20 cellular contexts compared by ENCODE assay signal in the genomic region with DNA sequence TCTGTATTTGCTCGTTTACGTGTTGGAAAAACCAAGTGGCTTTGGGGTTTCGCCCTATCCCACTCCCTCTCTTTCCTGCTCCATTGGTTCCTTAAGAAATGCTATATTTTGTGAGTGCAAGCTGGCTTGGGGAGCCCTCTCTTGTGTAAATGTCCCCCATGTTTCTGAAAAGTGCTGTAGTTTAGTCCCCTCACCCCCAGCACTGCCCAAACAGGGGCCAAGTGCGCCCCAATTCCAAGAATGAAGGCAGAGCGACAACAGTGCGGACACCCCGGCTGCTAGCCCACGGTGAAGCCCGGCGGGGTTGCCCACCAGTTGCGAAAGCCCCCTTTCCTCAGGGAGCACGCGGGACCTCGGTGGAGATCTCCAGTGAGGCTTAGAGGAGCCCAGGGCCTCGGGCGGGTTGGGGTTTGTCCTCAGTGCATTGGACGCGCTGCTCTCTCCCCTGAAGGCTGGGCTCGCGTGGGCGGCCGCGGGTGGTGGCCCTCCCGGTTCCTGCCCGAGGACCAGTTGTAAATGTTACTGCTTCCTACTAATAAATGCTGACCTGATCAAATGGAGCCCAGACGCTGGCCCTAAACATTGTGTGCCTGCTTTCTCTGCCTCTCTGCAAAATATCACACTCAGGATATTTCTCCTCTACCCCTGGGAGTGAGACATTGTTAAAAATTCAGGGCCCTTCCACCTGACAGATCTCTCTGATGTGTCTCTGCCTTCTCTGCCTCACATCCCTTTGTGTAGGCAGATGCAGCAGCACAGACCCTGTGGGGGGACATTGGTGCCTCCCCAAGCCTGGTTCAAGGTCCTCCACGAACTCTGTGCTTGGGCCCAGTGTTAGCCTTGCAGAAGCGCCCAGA. TPM values are rescaled to one million over a fixed set of nuclear protein-coding genes. Genes with fewer than 3 reads are reported as not detected.
DNase-seq lines count a peak whose midpoint lies in the region; ATAC-seq, FAIRE-seq and TF ChIP-seq lines count a peak whose summit lies in the region.
"Had no signal": no experiment of that assay in that cellular context is flagged by ENCODE, and none has a peak within 500 bp of the region (broad histone marks: within the 10 kb centered on the region; RNA-seq: fewer than 3 reads in every experiment).

No MANE protein-coding gene starts in this region.

- peak overlapping the region; percentile 55 for H3K4me3 Mint-ChIP-seq in activated naive CD4-positive, alpha-beta T cell treated with anti-CD3 and anti-CD28 coated beads, Interleukin-2, amount 50 U/mL, for 24 hours
- H3K4me3 Mint-ChIP-seq in natural killer cell (peak overlapping the region; percentile 45), type B pancreatic cell (peak overlapping the region; percentile 62)
- H3K4me3 Mint-ChIP-seq: natural killer cell treated with Interleukin-12 subunit alpha and Interleukin-12 subunit beta and Interleukin-15 and Interleukin-18, amount 100 ng/mL, for 72 hours; stimulated activated naive CD8-positive, alpha-beta T cell treated with anti-CD3 and anti-CD28 coated beads, Interleukin-15, Interleukin-2, amounts not matched to agents 100 ng/mL and 50 ng/mL, for 24 hours had no signal

- H3K27me3 ChIP-seq in K562 (ENCODE audit: control insufficient read depth in 2 of 2, insufficient read depth in 2 of 2, low read length in 2 of 2), result peaks cover 78 to 81% of the 10 kb centered on the region in 2 experiments

- in situ Hi-C loops in K562 (cut with MboI), result loop anchor here (5.0 to 25.0 kb wide), 4 partner anchors 513 to 1638 kb away; no protein-coding TSS in a partner anchor

- no peaks in the 10 kb centered on the region for H3K36me3 Mint-ChIP-seq in activated naive CD4-positive, alpha-beta T cell treated with anti-CD3 and anti-CD28 coated beads, Interleukin-2, amount 50 U/mL, for 24 hours
- H3K36me3 Mint-ChIP-seq in natural killer cell, result peaks cover 7% of the 10 kb centered on the region
- peaks cover 3% of the 10 kb centered on the region for H3K36me3 Mint-ChIP-seq in type B pancreatic cell

- peaks cover 66% of the 10 kb centered on the region for H3K27me3 Mint-ChIP-seq in activated naive CD4-positive, alpha-beta T cell treated with anti-CD3 and anti-CD28 coated beads, Interleukin-2, amount 50 U/mL, for 24 hours
- peaks cover 75 to 76% of the 10 kb centered on the region in 2 donors for H3K27me3 Mint-ChIP-seq in natural killer cell (ENCODE audit: low read depth in 2 of 2)
- peaks cover 92% of the 10 kb centered on the region for H3K27me3 Mint-ChIP-seq in type B pancreatic cell

- no TSS peak for BruUV-seq in K562 (replicated peaks; lab: Mats Ljungman, UMichigan)

- TF ChIP-seq EP300 in K562 (IDR thresholded peaks at IDR 0.05; ENCODE audit: low read length), result no peak

- no peaks in the 10 kb centered on the region for H3K9me1 ChIP-seq in K562 (ENCODE audit: control insufficient read depth, insufficient read depth, low read length)

- TF ChIP-seq POLR2A in K562 (conservative IDR thresholded peaks at IDR 0.05), result no peak

- no peaks in the 10 kb centered on the region for H3K9me3 ChIP-seq in K562 (replicated peaks; ENCODE audit: control insufficient read depth, insufficient read depth, low read depth, low read length)
- H3K9me3 ChIP-seq: colonic mucosa had no signal

- FAIRE-seq in K562 (lab: Jason Lieb, UNC), result no peak

- TF ChIP-seq RAD21 in K562 (CRISPR knock-in tag; conservative IDR thresholded peaks at IDR 0.05 in 1 of 2, IDR thresholded peaks at IDR 0.05 in 1 of 2), result no peak

- no peak overlapping the region for H3K4me3 ChIP-seq in K562
- H3K4me3 ChIP-seq: colonic mucosa had no signal

- peaks cover 0 to 28% of the 10 kb centered on the region in 2 experiments; a peak in 2 of 5 replicates for H3K4me1 ChIP-seq in K562 (replicated peaks in 1 of 2; ENCODE audit: control insufficient read depth in 2 of 2, insufficient read depth in 2 of 2, low read length in 2 of 2)
- H3K4me1 ChIP-seq: colonic mucosa had no signal

- H2AFZ ChIP-seq in K562 (ENCODE audit: low read depth, low read length), result no peak overlapping the region

- 0 out of 2 replicates have a peak, but pooled peaks cover 6% of the 10 kb centered on the region for H4K20me1 ChIP-seq in K562 (replicated peaks; ENCODE audit: control insufficient read depth, insufficient read depth, low read length)

- H3K79me2 ChIP-seq in K562 (ENCODE audit: control insufficient read depth, insufficient read depth, low read length), result no peaks in the 10 kb centered on the region

- no peak for TF ChIP-seq CTCF in K562 (IDR thresholded peaks at IDR 0.05 in 2 of 3, conservative IDR thresholded peaks at IDR 0.05 in 1 of 3; ENCODE audit: insufficient read depth in 2 of 3, low read depth in 1 of 3, low read length in 3 of 3)
- no peak for TF ChIP-seq CTCF in natural killer cell (IDR thresholded peaks at IDR 0.05)
- no peak for TF ChIP-seq CTCF in type B pancreatic cell (conservative IDR thresholded peaks at IDR 0.05)

- H3K9ac ChIP-seq in K562 (ENCODE audit: insufficient read depth in 1 of 2, low read depth in 2 of 2, low read length in 2 of 2), result no peak overlapping the region

- POLR2A ChIA-PET in K562 (lab: Yijun Ruan, JAX), result interaction anchor here (0.6 kb wide), 1 partner anchor 1471 kb away, joined by 3 read pairs; no protein-coding TSS in a partner anchor

- H3K4me1 Mint-ChIP-seq in activated naive CD4-positive, alpha-beta T cell treated with anti-CD3 and anti-CD28 coated beads, Interleukin-2, amount 50 U/mL, for 24 hours, result peaks cover 20% of the 10 kb centered on the region
- H3K4me1 Mint-ChIP-seq in natural killer cell, result peaks cover 8 to 13% of the 10 kb centered on the region in 2 donors
- H3K4me1 Mint-ChIP-seq in type B pancreatic cell (ENCODE audit: unreplicated experiment), result peaks cover 18% of the 10 kb centered on the region

- no peak for ATAC-seq in K562
- no peak for ATAC-seq in natural killer cell
- ATAC-seq in Right ventricle myocardium superior (ENCODE audit: poor library complexity), result no peak

- intact Hi-C loops in K562 (cut with micrococcal nuclease), result loop anchor here (5.0 kb wide), 2 partner anchors 428 to 688 kb away; no protein-coding TSS in a partner anchor
- intact Hi-C loops in natural killer cell (cut with micrococcal nuclease), result loop anchor here (5.0 kb wide), 4 partner anchors 37 to 1038 kb away; no protein-coding TSS in a partner anchor
- intact Hi-C loops in Right ventricle myocardium superior (cut with DNase I), result loop anchor here (10.0 kb wide), 2 partner anchors 690 to 1020 kb away; no protein-coding TSS in a partner anchor

- H3K27ac Mint-ChIP-seq in activated naive CD4-positive, alpha-beta T cell treated with anti-CD3 and anti-CD28 coated beads, Interleukin-2, amount 50 U/mL, for 24 hours, result no peak overlapping the region
- H3K27ac Mint-ChIP-seq in natural killer cell, result no peak overlapping the region
- H3K27ac Mint-ChIP-seq in type B pancreatic cell, result no peak overlapping the region
- H3K27ac Mint-ChIP-seq: natural killer cell treated with Interleukin-12 subunit alpha and Interleukin-12 subunit beta and Interleukin-15 and Interleukin-18, amount 100 ng/mL, for 72 hours; stimulated activated naive CD8-positive, alpha-beta T cell treated with anti-CD3 and anti-CD28 coated beads, Interleukin-15, Interleukin-2, amounts not matched to agents 100 ng/mL and 50 ng/mL, for 24 hours had no signal

- CTCF ChIA-PET in K562 (lab: Yijun Ruan, JAX; ENCODE audit: low intra/inter-chr PET ratio), result no interaction called here

- no peaks in the 10 kb centered on the region for H3K9me3 Mint-ChIP-seq in activated naive CD4-positive, alpha-beta T cell treated with anti-CD3 and anti-CD28 coated beads, Interleukin-2, amount 50 U/mL, for 24 hours
- H3K9me3 Mint-ChIP-seq in natural killer cell, result no peaks in the 10 kb centered on the region
- H3K9me3 Mint-ChIP-seq in type B pancreatic cell, result no peaks in the 10 kb centered on the region
- H3K9me3 Mint-ChIP-seq: natural killer cell treated with Interleukin-12 subunit alpha and Interleukin-12 subunit beta and Interleukin-15 and Interleukin-18, amount 100 ng/mL, for 72 hours; stimulated activated naive CD8-positive, alpha-beta T cell treated with anti-CD3 and anti-CD28 coated beads, Interleukin-15, Interleukin-2, amounts not matched to agents 100 ng/mL and 50 ng/mL, for 24 hours had no signal

- no peak for DNase-seq in activated naive CD4-positive, alpha-beta T cell treated with Interleukin-2 at 50 U/mL for 16 hours
- no peak for DNase-seq in K562 (ENCODE audit: extremely low read depth in 1 of 4, low spot score in 3 of 4)
- no peak for DNase-seq in natural killer cell
- no peak for DNase-seq in type B pancreatic cell (ENCODE audit: extremely low spot score, unreplicated experiment)
- DNase-seq in MV-4-11 (lab: John Stamatoyannopoulos, UW), result no peak
- no peak for DNase-seq in globus pallidus (ENCODE audit: low spot score)
- no peak for DNase-seq in Right ventricle myocardium superior
- DNase-seq: activated effector memory CD4-positive, alpha-beta T cell treated with Interleukin-2 at 50 U/mL for 16 hours; colonic mucosa; COR-L47; MM.1S; NCI-H1694 treated with DMSO at 0.1 percent for 48 hours; NCI-H345; SW 1271 had no signal

- H3K36me3 ChIP-seq in K562 (ENCODE audit: control insufficient read depth, insufficient read depth, low read length), result no peaks in the 10 kb centered on the region
- H3K36me3 ChIP-seq: colonic mucosa had no signal

- no peak overlapping the region for H3K4me2 ChIP-seq in K562 (ENCODE audit: insufficient read depth, low read length)

- under 1% methylated on average over 28 of the region's 28 CpGs for WGBS in K562 (ENCODE audit: insufficient coverage, low coverage, missing lambda C conversion rate)

- H3K27ac ChIP-seq in K562 (ENCODE audit: extremely low read depth, low read depth, low read length), result no peak overlapping the region
- H3K27ac ChIP-seq: colonic mucosa, VCaP had no signal

RNA-seq across cellular contexts. Expression of gene HOXD9, which starts 2.1 kb away (rescaled TPM):
- not detected in 2 replicates for total RNA-seq in K562 (2011; cell fraction: chromatin; rRNA removed; ENCODE audit: low replicate concordance)
- total RNA-seq in K562 (2011; cell fraction: nucleolus; rRNA removed), result not detected in 2 replicates
- total RNA-seq in K562 (2011; cell fraction: nucleoplasm; rRNA removed), result not detected in 2 replicates
- total RNA-seq in K562 (2014; rRNA removed) (not detected in 2 replicates), K562 (2014; rRNA removed; fragmentation: Illumina TruSeq; extraction: Trizol) (not detected in 2 replicates), K562 (2015; rRNA removed; fragmentation: Illumina TruSeq; extraction: Trizol) (not detected in 2 replicates), K562 (2021) (not detected in 2 replicates), natural killer cell (not detected), type B pancreatic cell (ENCODE audit: low replicate concordance) (0.19 and 1.5 TPM in 2 replicates), Right ventricle myocardium superior (not detected)
- polyA plus RNA-seq in K562 (2011; rRNA removed) (not detected in 2 replicates), K562 (2014; fragmentation: Illumina TruSeq; extraction: Trizol) (not detected in 2 replicates), K562 (2014; fragmentation: Nextera tagmentation; extraction: Ambion mirVana) (not detected), K562 (2014; rRNA removed) (not detected in 2 replicates)
- not detected in 2 replicates for polyA plus RNA-seq in K562 (2011; cell fraction: cytosol; rRNA removed)
- polyA plus RNA-seq in K562 (2011; cell fraction: nucleus; rRNA removed), result not detected in 2 replicates
- not detected in 2 replicates for polyA plus RNA-seq in K562 (2012)
- not detected in 2 replicates for polyA minus RNA-seq in K562 (2011; rRNA and poly(A)+ RNA removed)
- not detected in 2 replicates for polyA minus RNA-seq in K562 (2011; cell fraction: cytosol; rRNA and poly(A)+ RNA removed)
- not detected in 2 replicates for polyA minus RNA-seq in K562 (2011; cell fraction: nucleus; rRNA and poly(A)+ RNA removed)
- total RNA-seq: natural killer cell treated with Interleukin-12 subunit alpha and Interleukin-12 subunit beta and Interleukin-15 and Interleukin-18, amount 100 ng/mL, for 72 hours had no signal

RNA-seq across cellular contexts. Expression of gene HOXD8, which starts 4.9 kb away (rescaled TPM):
- not detected in 2 replicates for total RNA-seq in K562 (2011; cell fraction: chromatin; rRNA removed; ENCODE audit: low replicate concordance)
- total RNA-seq in K562 (2011; cell fraction: nucleolus; rRNA removed), result not detected in 2 replicates
- not detected in 2 replicates for total RNA-seq in K562 (2011; cell fraction: nucleoplasm; rRNA removed)
- total RNA-seq in K562 (2014; rRNA removed) (not detected in 2 replicates), K562 (2014; rRNA removed; fragmentation: Illumina TruSeq; extraction: Trizol) (0.15 TPM in 1 of 2 replicates, not detected in the other), K562 (2015; rRNA removed; fragmentation: Illumina TruSeq; extraction: Trizol) (not detected in 2 replicates), K562 (2021) (not detected in 2 replicates), natural killer cell (not detected), type B pancreatic cell (ENCODE audit: low replicate concordance) (2.8 TPM in 1 of 2 replicates, not detected in the other), Right ventricle myocardium superior (0.32 TPM)
- polyA plus RNA-seq in K562 (2011; rRNA removed) (not detected in 2 replicates), K562 (2014; fragmentation: Illumina TruSeq; extraction: Trizol) (not detected in 2 replicates), K562 (2014; fragmentation: Nextera tagmentation; extraction: Ambion mirVana) (under 1 TPM in 1 of 2 experiments, not detected in 1; 0.04 TPM), K562 (2014; rRNA removed) (0.30 TPM in 1 of 2 replicates, not detected in the other)
- not detected in 2 replicates for polyA plus RNA-seq in K562 (2011; cell fraction: cytosol; rRNA removed)
- not detected in 2 replicates for polyA plus RNA-seq in K562 (2011; cell fraction: nucleus; rRNA removed)
- 0.57 TPM in 1 of 2 replicates, not detected in the other for polyA plus RNA-seq in K562 (2012)
- not detected in 2 replicates for polyA minus RNA-seq in K562 (2011; rRNA and poly(A)+ RNA removed)
- not detected in 2 replicates for polyA minus RNA-seq in K562 (2011; cell fraction: cytosol; rRNA and poly(A)+ RNA removed)
- polyA minus RNA-seq in K562 (2011; cell fraction: nucleus; rRNA and poly(A)+ RNA removed), result 0.22 TPM in 1 of 2 replicates, not detected in the other
- total RNA-seq: natural killer cell treated with Interleukin-12 subunit alpha and Interleukin-12 subunit beta and Interleukin-15 and Interleukin-18, amount 100 ng/mL, for 72 hours had no signal

RNA-seq across cellular contexts. Expression of gene HOXD10, which starts 8.0 kb away (rescaled TPM):
- not detected in 2 replicates for total RNA-seq in K562 (2011; cell fraction: chromatin; rRNA removed; ENCODE audit: low replicate concordance)
- not detected in 2 replicates for total RNA-seq in K562 (2011; cell fraction: nucleolus; rRNA removed)
- total RNA-seq in K562 (2011; cell fraction: nucleoplasm; rRNA removed), result not detected in 2 replicates
- total RNA-seq in K562 (2014; rRNA removed) (not detected in 2 replicates), K562 (2014; rRNA removed; fragmentation: Illumina TruSeq; extraction: Trizol) (not detected in 2 replicates), K562 (2015; rRNA removed; fragmentation: Illumina TruSeq; extraction: Trizol) (not detected in 2 replicates), K562 (2021) (not detected in 2 replicates), natural killer cell (not detected), type B pancreatic cell (ENCODE audit: low replicate concordance) (0.19 and 0.56 TPM in 2 replicates), Right ventricle myocardium superior (not detected)
- polyA plus RNA-seq in K562 (2011; rRNA removed) (not detected in 2 replicates), K562 (2014; fragmentation: Illumina TruSeq; extraction: Trizol) (not detected in 2 replicates), K562 (2014; fragmentation: Nextera tagmentation; extraction: Ambion mirVana) (not detected), K562 (2014; rRNA removed) (not detected in 2 replicates)
- not detected in 2 replicates for polyA plus RNA-seq in K562 (2011; cell fraction: cytosol; rRNA removed)
- not detected in 2 replicates for polyA plus RNA-seq in K562 (2011; cell fraction: nucleus; rRNA removed)
- polyA plus RNA-seq in K562 (2012), result not detected in 2 replicates
- polyA minus RNA-seq in K562 (2011; rRNA and poly(A)+ RNA removed), result not detected in 2 replicates
- polyA minus RNA-seq in K562 (2011; cell fraction: cytosol; rRNA and poly(A)+ RNA removed), result not detected in 2 replicates
- polyA minus RNA-seq in K562 (2011; cell fraction: nucleus; rRNA and poly(A)+ RNA removed), result not detected in 2 replicates
- total RNA-seq: natural killer cell treated with Interleukin-12 subunit alpha and Interleukin-12 subunit beta and Interleukin-15 and Interleukin-18, amount 100 ng/mL, for 72 hours had no signal

RNA-seq across cellular contexts. Expression of gene HOXD11, which starts 17.5 kb away (rescaled TPM):
- total RNA-seq in K562 (2011; cell fraction: chromatin; rRNA removed; ENCODE audit: low replicate concordance), result not detected in 2 replicates
- total RNA-seq in K562 (2011; cell fraction: nucleolus; rRNA removed), result not detected in 2 replicates
- not detected in 2 replicates for total RNA-seq in K562 (2011; cell fraction: nucleoplasm; rRNA removed)
- not detected in 2 replicates for total RNA-seq in K562 (2014; rRNA removed)
- total RNA-seq in K562 (2014; rRNA removed; fragmentation: Illumina TruSeq; extraction: Trizol), result not detected in 2 replicates
- total RNA-seq in K562 (2015; rRNA removed; fragmentation: Illumina TruSeq; extraction: Trizol), result not detected in 2 replicates
- not detected in 2 replicates for total RNA-seq in K562 (2021)
- not detected in 2 replicates for polyA plus RNA-seq in K562 (2011; rRNA removed)
- not detected in 2 replicates for polyA plus RNA-seq in K562 (2011; cell fraction: cytosol; rRNA removed)
- not detected in 2 replicates for polyA plus RNA-seq in K562 (2011; cell fraction: nucleus; rRNA removed)
- polyA plus RNA-seq in K562 (2012), result not detected in 2 replicates
- polyA plus RNA-seq in K562 (2014; fragmentation: Illumina TruSeq; extraction: Trizol), result not detected in 2 replicates
- polyA plus RNA-seq in K562 (2014; fragmentation: Nextera tagmentation; extraction: Ambion mirVana), result not detected
- polyA plus RNA-seq in K562 (2014; rRNA removed), result not detected in 2 replicates
- not detected in 2 replicates for polyA minus RNA-seq in K562 (2011; rRNA and poly(A)+ RNA removed)
- polyA minus RNA-seq in K562 (2011; cell fraction: cytosol; rRNA and poly(A)+ RNA removed), result not detected in 2 replicates
- not detected in 2 replicates for polyA minus RNA-seq in K562 (2011; cell fraction: nucleus; rRNA and poly(A)+ RNA removed)
- not detected for total RNA-seq in natural killer cell
- 0.21 and 1.1 TPM in 2 replicates for total RNA-seq in type B pancreatic cell (ENCODE audit: low replicate concordance)
- not detected for total RNA-seq in Right ventricle myocardium superior
- total RNA-seq: lung microvascular endothelial cell; natural killer cell treated with Interleukin-12 subunit alpha and Interleukin-12 subunit beta and Interleukin-15 and Interleukin-18, amount 100 ng/mL, for 72 hours had no signal

RNA-seq across cellular contexts. Expression of gene HOXD12, which starts 25.0 kb away (rescaled TPM):
- total RNA-seq in K562 (2011; cell fraction: chromatin; rRNA removed; ENCODE audit: low replicate concordance), result not detected in 2 replicates
- not detected in 2 replicates for total RNA-seq in K562 (2011; cell fraction: nucleolus; rRNA removed)
- total RNA-seq in K562 (2011; cell fraction: nucleoplasm; rRNA removed), result not detected in 2 replicates
- total RNA-seq in K562 (2014; rRNA removed) (not detected in 2 replicates), K562 (2014; rRNA removed; fragmentation: Illumina TruSeq; extraction: Trizol) (not detected in 2 replicates), K562 (2015; rRNA removed; fragmentation: Illumina TruSeq; extraction: Trizol) (not detected in 2 replicates), K562 (2021) (not detected in 2 replicates), natural killer cell (not detected), type B pancreatic cell (ENCODE audit: low replicate concordance) (not detected in 2 replicates), Right ventricle myocardium superior (not detected)
- polyA plus RNA-seq in K562 (2011; rRNA removed) (not detected in 2 replicates), K562 (2014; fragmentation: Illumina TruSeq; extraction: Trizol) (not detected in 2 replicates), K562 (2014; fragmentation: Nextera tagmentation; extraction: Ambion mirVana) (not detected), K562 (2014; rRNA removed) (not detected in 2 replicates)
- not detected in 2 replicates for polyA plus RNA-seq in K562 (2011; cell fraction: cytosol; rRNA removed)
- not detected in 2 replicates for polyA plus RNA-seq in K562 (2011; cell fraction: nucleus; rRNA removed)
- not detected in 2 replicates for polyA plus RNA-seq in K562 (2012)
- not detected in 2 replicates for polyA minus RNA-seq in K562 (2011; rRNA and poly(A)+ RNA removed)
- polyA minus RNA-seq in K562 (2011; cell fraction: cytosol; rRNA and poly(A)+ RNA removed), result not detected in 2 replicates
- not detected in 2 replicates for polyA minus RNA-seq in K562 (2011; cell fraction: nucleus; rRNA and poly(A)+ RNA removed)
- total RNA-seq: colonic mucosa; glomerular endothelial cell; lung microvascular endothelial cell; natural killer cell treated with Interleukin-12 subunit alpha and Interleukin-12 subunit beta and Interleukin-15 and Interleukin-18, amount 100 ng/mL, for 72 hours had no signal
